In the genomic region with DNA sequence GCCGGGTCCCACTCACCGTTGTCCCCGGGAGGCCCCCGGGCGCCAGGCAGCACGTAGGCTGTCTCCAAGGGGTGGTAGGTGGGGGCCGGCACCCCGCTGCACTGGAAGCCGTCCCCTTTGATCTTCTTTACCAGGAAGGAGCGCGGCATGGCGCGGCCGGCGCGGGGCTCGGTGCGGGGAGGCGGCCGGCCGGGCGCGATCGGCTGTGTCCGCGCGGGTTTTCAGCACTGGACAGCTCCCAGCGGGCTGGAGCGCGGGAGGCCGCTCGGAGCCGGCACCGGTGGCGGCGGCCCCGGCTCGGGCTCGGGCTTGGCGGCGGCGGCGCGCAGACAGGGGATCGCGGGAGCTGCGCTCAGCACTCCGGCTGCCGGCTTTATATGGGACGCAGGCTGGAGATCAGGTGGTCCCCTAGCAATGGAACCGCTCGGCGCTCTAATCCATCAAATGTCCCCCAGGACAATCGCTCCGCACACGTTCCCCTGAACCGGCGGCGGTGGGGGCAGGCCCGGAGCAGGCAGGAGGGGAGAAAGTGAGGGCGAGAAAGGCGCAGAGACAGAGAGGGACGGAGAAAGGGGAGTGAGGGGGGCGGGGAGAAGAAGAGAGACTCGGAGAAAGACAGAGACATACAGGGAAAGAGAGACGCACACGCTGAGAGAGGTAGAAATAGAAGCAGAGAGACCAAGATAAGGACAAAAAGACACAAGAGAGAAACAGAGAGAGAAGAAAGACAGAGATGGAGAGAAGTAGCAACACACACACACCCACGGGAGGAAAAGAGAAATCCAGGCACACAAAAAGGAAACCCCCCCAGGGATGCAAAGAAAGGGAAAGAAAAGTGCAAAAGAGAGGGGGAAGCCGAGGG, we compare ENCODE assay signal across 8 cellular contexts. TPM values are rescaled to one million over a fixed set of nuclear protein-coding genes. Genes with fewer than 3 reads are reported as not detected.
DNase-seq lines count a peak whose midpoint lies in the region; ATAC-seq and TF ChIP-seq lines count a peak whose summit lies in the region.

A gene (minus strand): TSS at position 350 of the 862 bp plus-strand sequence. CDS start 201 bp downstream, at position 149.

- H3K4me3 ChIP-seq in MG63 (no peak within 1 kb of the TSS), liver (ENCODE audit: low read depth in 1 of 3, low read length in 3 of 3) (peak within 1 kb of the TSS in 1 of 3 donors; percentile 30)

- no peak for ATAC-seq in GM21381 (IDR thresholded peaks at IDR 0.05; ENCODE audit: unreplicated experiment)

- TF ChIP-seq RAD21 in liver (IDR thresholded peaks at IDR 0.05) = no peak

- H3K27me3 ChIP-seq in MG63 (peaks cover 6% of the 10 kb centered on the region; the same call in 1 of the 2 replicates), liver (ENCODE audit: control insufficient read depth in 4 of 4, insufficient read depth in 4 of 4, low read length in 3 of 4) (peaks cover 0 to 8% (median 4%) of the 10 kb centered on the region in 4 donors)

- WGBS in liver = 2% methylated on average over 69 of the region's 69 CpGs

- peak; percentile 30 for DNase-seq in COR-L47 (lab: John Stamatoyannopoulos, UW)
- peak; percentile 67 for DNase-seq in MG63
- peak; percentile 65 for DNase-seq in activated CD4-positive, alpha-beta T cell treated with anti-CD3 and anti-CD28 coated beads, Interleukin-2, amount 50 U/mL, for 1 hour
- DNase-seq in dedifferentiated amniotic fluid mesenchymal stem cell (ENCODE audit: extremely low spot score) = peak; percentile 58
- DNase-seq in stimulated activated CD4-positive, alpha-beta T cell treated with anti-CD3 and anti-CD28 coated beads, TNF-alpha, amount 100 ng/mL, for 1 hour (ENCODE audit: low read depth in 3 of 3, low spot score in 1 of 3) = peak in 2 of 3 donors; percentile 15 to 52
- DNase-seq in middle frontal gyrus (ENCODE audit: extremely low spot score, low spot score) = no peak

- no peak within 1 kb of the TSS for H3K9ac ChIP-seq in liver (ENCODE audit: low read depth in 1 of 2, low read length in 2 of 2)

- H3K9me3 ChIP-seq in MG63 (no peaks in the 10 kb centered on the region), liver (ENCODE audit: control insufficient read depth in 4 of 4, low read length in 3 of 4) (no peaks in the 10 kb centered on the region)

- peaks cover 6 to 16% (median 10%) of the 10 kb centered on the region in 4 donors for H3K4me1 ChIP-seq in liver (ENCODE audit: control insufficient read depth in 4 of 4, insufficient read depth in 4 of 4, low read length in 3 of 4)

- H3K36me3 ChIP-seq in MG63 (no peaks in the 10 kb centered on the region), liver (ENCODE audit: control insufficient read depth in 4 of 4, insufficient read depth in 3 of 4, low read depth in 1 of 4, low read length in 3 of 4) (no peaks in the 10 kb centered on the region)

- H3K27ac ChIP-seq in liver (ENCODE audit: low read depth in 1 of 2, low read length in 2 of 2) = no peak within 1 kb of the TSS

- TF ChIP-seq CTCF in liver (IDR thresholded peaks at IDR 0.05; ENCODE audit: low read depth, low read length, missing input control) = no peak

TF ChIP-seq in liver, 16 proteins besides CTCF, POLR2A, EP300 and RAD21:
- TF ChIP-seq, protein P1, sequence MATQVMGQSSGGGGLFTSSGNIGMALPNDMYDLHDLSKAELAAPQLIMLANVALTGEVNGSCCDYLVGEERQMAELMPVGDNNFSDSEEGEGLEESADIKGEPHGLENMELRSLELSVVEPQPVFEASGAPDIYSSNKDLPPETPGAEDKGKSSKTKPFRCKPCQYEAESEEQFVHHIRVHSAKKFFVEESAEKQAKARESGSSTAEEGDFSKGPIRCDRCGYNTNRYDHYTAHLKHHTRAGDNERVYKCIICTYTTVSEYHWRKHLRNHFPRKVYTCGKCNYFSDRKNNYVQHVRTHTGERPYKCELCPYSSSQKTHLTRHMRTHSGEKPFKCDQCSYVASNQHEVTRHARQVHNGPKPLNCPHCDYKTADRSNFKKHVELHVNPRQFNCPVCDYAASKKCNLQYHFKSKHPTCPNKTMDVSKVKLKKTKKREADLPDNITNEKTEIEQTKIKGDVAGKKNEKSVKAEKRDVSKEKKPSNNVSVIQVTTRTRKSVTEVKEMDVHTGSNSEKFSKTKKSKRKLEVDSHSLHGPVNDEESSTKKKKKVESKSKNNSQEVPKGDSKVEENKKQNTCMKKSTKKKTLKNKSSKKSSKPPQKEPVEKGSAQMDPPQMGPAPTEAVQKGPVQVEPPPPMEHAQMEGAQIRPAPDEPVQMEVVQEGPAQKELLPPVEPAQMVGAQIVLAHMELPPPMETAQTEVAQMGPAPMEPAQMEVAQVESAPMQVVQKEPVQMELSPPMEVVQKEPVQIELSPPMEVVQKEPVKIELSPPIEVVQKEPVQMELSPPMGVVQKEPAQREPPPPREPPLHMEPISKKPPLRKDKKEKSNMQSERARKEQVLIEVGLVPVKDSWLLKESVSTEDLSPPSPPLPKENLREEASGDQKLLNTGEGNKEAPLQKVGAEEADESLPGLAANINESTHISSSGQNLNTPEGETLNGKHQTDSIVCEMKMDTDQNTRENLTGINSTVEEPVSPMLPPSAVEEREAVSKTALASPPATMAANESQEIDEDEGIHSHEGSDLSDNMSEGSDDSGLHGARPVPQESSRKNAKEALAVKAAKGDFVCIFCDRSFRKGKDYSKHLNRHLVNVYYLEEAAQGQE (IDR thresholded peaks at IDR 0.05) = peak; percentile 96
- TF ChIP-seq FOXA2 (IDR thresholded peaks at IDR 0.05) (no peak), FOXA1 (IDR thresholded peaks at IDR 0.05) (no peak)
- TF ChIP-seq, protein P2, sequence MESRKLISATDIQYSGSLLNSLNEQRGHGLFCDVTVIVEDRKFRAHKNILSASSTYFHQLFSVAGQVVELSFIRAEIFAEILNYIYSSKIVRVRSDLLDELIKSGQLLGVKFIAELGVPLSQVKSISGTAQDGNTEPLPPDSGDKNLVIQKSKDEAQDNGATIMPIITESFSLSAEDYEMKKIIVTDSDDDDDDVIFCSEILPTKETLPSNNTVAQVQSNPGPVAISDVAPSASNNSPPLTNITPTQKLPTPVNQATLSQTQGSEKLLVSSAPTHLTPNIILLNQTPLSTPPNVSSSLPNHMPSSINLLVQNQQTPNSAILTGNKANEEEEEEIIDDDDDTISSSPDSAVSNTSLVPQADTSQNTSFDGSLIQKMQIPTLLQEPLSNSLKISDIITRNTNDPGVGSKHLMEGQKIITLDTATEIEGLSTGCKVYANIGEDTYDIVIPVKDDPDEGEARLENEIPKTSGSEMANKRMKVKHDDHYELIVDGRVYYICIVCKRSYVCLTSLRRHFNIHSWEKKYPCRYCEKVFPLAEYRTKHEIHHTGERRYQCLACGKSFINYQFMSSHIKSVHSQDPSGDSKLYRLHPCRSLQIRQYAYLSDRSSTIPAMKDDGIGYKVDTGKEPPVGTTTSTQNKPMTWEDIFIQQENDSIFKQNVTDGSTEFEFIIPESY (IDR thresholded peaks at IDR 0.05) = no peak

RNA-seq across cellular contexts. Expression of the gene that starts here (rescaled TPM):
- total RNA-seq in MG63 (2014; rRNA removed; shearing (Covaris generic); ENCODE audit: low replicate concordance) = not detected in 2 replicates
- total RNA-seq in liver = not detected
- polyA plus RNA-seq in liver = not detected

Comparison
In these comparisons a context has a peak if more than half of its experiments do, and no peak if none do; other contexts are left out.
1. Peak in DNase-seq in MG63; RNA of the gene not detected or under 1 TPM.